ENCODE assay signal across 8 cellular contexts in the genomic region with DNA sequence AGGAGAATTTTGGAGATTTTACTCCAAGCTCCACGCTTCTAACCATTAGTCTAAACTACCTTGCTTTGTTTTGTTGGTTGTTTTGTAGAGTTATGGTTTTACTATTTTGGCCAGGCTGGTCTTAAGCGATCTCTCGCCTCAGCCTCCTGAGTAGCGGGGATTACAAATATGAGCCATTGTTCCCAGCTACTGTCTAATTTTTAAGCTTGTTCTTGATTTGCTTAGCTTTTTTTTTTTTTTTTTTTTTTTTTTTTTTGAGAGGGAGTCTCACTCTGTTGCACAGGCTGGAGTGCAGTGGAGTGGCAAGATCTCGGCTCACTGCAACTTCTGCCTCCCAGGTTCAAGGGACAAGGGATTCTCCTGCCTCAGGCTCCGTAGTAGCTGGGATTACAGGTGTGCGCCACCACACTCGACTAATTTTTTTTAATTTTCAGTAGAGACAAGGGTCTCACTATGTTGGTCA. TPM values are rescaled to one million over a fixed set of nuclear protein-coding genes. Genes with fewer than 3 reads are reported as not detected.
DNase-seq lines count a peak whose midpoint lies in the region; TF ChIP-seq lines count a peak whose summit lies in the region.

No MANE protein-coding gene starts in this region.

- H2BK5ac ChIP-seq in H9 (ENCODE audit: insufficient read length, low read length) = no peak overlapping the region

- H3K18ac ChIP-seq in H9 (ENCODE audit: insufficient read length, low read depth, low read length) = no peak overlapping the region

- CTCF ChIA-PET in CD8-positive, alpha-beta memory T cell (lab: Charles Lee) = interaction anchor here (0.8 to 1.7 kb wide), 8 partner anchors 15 to 205 kb away, joined by 3 to 11 read pairs (median 4); a partner anchor contains a TSS

- WGBS in H9 (ENCODE audit: extremely low coverage, insufficient read length, low lambda C conversion rate) = no CpG with 5 or more reads among the region's 8 CpGs
- WGBS in lower leg skin, 2 donors = 54 to 66% methylated on average over 8 of the region's 8 CpGs

- peak overlapping the region; percentile 26 for H2AFZ ChIP-seq in H9 (ENCODE audit: low read length)

- peaks cover 20% of the 10 kb centered on the region; the same call in 1 of the 2 replicates for H3K79me2 ChIP-seq in H9 (ENCODE audit: insufficient read depth, low read length)

- TF ChIP-seq CTCF in H9 (conservative IDR thresholded peaks at IDR 0.05) (no peak; the same call in 2 of the 3 replicates), fibroblast of pulmonary artery (IDR thresholded peaks at IDR 0.05; ENCODE audit: low read length, missing control alignments) (no peak), lower leg skin (IDR thresholded peaks at IDR 0.05) (no peak)

- no peaks in the 10 kb centered on the region for H3K27me3 ChIP-seq in CD8-positive, alpha-beta memory T cell (ENCODE audit: insufficient read depth, low read length, poor library complexity, severe bottlenecking)
- H3K27me3 ChIP-seq in H9 (ENCODE audit: insufficient read depth, low read length) = no peaks in the 10 kb centered on the region

- no peaks in the 10 kb centered on the region for H3K27me3 Mint-ChIP-seq in CD8-positive, alpha-beta memory T cell
- H3K27me3 Mint-ChIP-seq in H9 (ENCODE audit: low read depth) = no peaks in the 10 kb centered on the region; the same call in 1 of the 2 replicates

- H2BK12ac ChIP-seq in H9 (ENCODE audit: insufficient read length, low read depth, low read length) = no peak overlapping the region

- no peak overlapping the region for H3K23ac ChIP-seq in H9 (ENCODE audit: insufficient read length, low read depth, low read length)

- no peak overlapping the region for H4K91ac ChIP-seq in H9 (ENCODE audit: insufficient read length, low read depth, low read length)

- H2AK5ac ChIP-seq in H9 (ENCODE audit: insufficient read length, low read length) = no peak overlapping the region

- TF ChIP-seq POLR2A in lower leg skin (IDR thresholded peaks at IDR 0.05) = no peak

- no peak overlapping the region for H2BK120ac ChIP-seq in H9 (ENCODE audit: low read depth, low read length, poor library complexity, severe bottlenecking)

- H4K5ac ChIP-seq in H9 (ENCODE audit: insufficient read length, low read depth, low read length) = no peak overlapping the region

- no peak overlapping the region for H2BK15ac ChIP-seq in H9 (ENCODE audit: low read depth, low read length)

- no peak overlapping the region for H2BK20ac ChIP-seq in H9 (ENCODE audit: low read depth, low read length, poor library complexity, severe bottlenecking)

- peak overlapping the region; percentile 96 to 99 (median 96) for H3K4me3 Mint-ChIP-seq in CD8-positive, alpha-beta memory T cell
- H3K4me3 Mint-ChIP-seq in H9 = peak overlapping the region; percentile 97 to 99; a peak in 3 of 5 replicates

- H3K4ac ChIP-seq in H9 (ENCODE audit: low read depth, low read length) = no peak overlapping the region

- no peak for DNase-seq in CD8-positive, alpha-beta memory T cell
- DNase-seq in H9 (no peak), SK-N-MC (ENCODE audit: low read depth, low spot score) (no peak), fibroblast of pulmonary artery (ENCODE audit: low read depth) (peak; percentile 38), lower leg skin (ENCODE audit: low spot score in 2 of 2) (no peak), DMS79 (lab: John Stamatoyannopoulos, UW) (no peak)
- DNase-seq in stimulated activated CD4-positive, alpha-beta T cell treated with anti-CD3 and anti-CD28 coated beads, Interleukin-2, amount 100 ng/mL, for 24 hours = no peak

- H3K9me3 Mint-ChIP-seq in CD8-positive, alpha-beta memory T cell = no peaks in the 10 kb centered on the region
- no peaks in the 10 kb centered on the region for H3K9me3 Mint-ChIP-seq in H9

- H3T11ph ChIP-seq in H9 (ENCODE audit: low read length) = no peak overlapping the region

- H3K23me2 ChIP-seq in H9 (ENCODE audit: insufficient read length, low read depth, low read length, poor library complexity, severe bottlenecking) = peaks cover 5% of the 10 kb centered on the region

- H3K27ac Mint-ChIP-seq in CD8-positive, alpha-beta memory T cell = peak overlapping the region; percentile 93 to 99 (median 98)
- peak overlapping the region; percentile 88 to 99 (median 97); a peak in 4 of 7 replicates for H3K27ac Mint-ChIP-seq in H9

- H4K20me1 ChIP-seq in H9 (ENCODE audit: control insufficient read depth, insufficient read depth, insufficient read length) = no peaks in the 10 kb centered on the region

- POLR2A ChIA-PET in CD8-positive, alpha-beta memory T cell (lab: Charles Lee) = interaction anchor here (0.6 to 1.1 kb wide), 6 partner anchors 12 to 409 kb away, joined by 3 to 6 read pairs (median 4); no protein-coding TSS in a partner anchor

- no peaks in the 10 kb centered on the region for H3K36me3 ChIP-seq in CD8-positive, alpha-beta memory T cell (ENCODE audit: insufficient read depth, low read length)
- H3K36me3 ChIP-seq in SK-N-MC (ENCODE audit: insufficient read depth, low read length) = peaks cover 17% of the 10 kb centered on the region

- no peak overlapping the region for H3K56ac ChIP-seq in H9 (ENCODE audit: insufficient read length, low read depth, low read length)

- H3K4me2 ChIP-seq in H9 (ENCODE audit: insufficient read depth, insufficient read length, low read length) = peak overlapping the region; percentile 72

- peaks cover 0 to 39% (median 0%) of the 10 kb centered on the region in 3 donors for H3K36me3 Mint-ChIP-seq in CD8-positive, alpha-beta memory T cell
- H3K36me3 Mint-ChIP-seq in H9 (ENCODE audit: insufficient read depth in 1 of 3, low read depth in 3 of 3) = peaks cover 5 to 18% (median 14%) of the 10 kb centered on the region in 3 experiments; a peak in 6 of 7 replicates

- H3K4me3 ChIP-seq in CD8-positive, alpha-beta memory T cell (ENCODE audit: low read length) = peak overlapping the region; percentile 95
- H3K4me3 ChIP-seq in SK-N-MC (peak overlapping the region; percentile 93), fibroblast of pulmonary artery (replicated peaks; ENCODE audit: low read depth, low read length) (no peak overlapping the region), skin epidermis (peak overlapping the region in 5 of 7 experiments; percentile 59 to 90 (median 83)), lower leg skin (ENCODE audit: low read depth, poor library complexity, severe bottlenecking) (no peak overlapping the region)

- H3K4me1 ChIP-seq in CD8-positive, alpha-beta memory T cell (ENCODE audit: insufficient read depth, low read length) = peaks cover 20% of the 10 kb centered on the region
- peaks cover 5% of the 10 kb centered on the region; the same call in 1 of the 2 replicates for H3K4me1 ChIP-seq in H9 (ENCODE audit: insufficient read depth, low read length)

- no peak overlapping the region for H4K8ac ChIP-seq in H9 (replicated peaks; ENCODE audit: insufficient read length, low read depth, low read length)

- peaks cover 12% of the 10 kb centered on the region for H3K79me1 ChIP-seq in H9 (ENCODE audit: insufficient read depth, low read depth, low read length, poor library complexity, severe bottlenecking)

- H3K4me1 Mint-ChIP-seq in CD8-positive, alpha-beta memory T cell = peaks cover 33 to 48% (median 44%) of the 10 kb centered on the region in 3 donors
- H3K4me1 Mint-ChIP-seq in H9 = peaks cover 13 to 15% of the 10 kb centered on the region in 2 experiments

- H3K9ac ChIP-seq in H9 (ENCODE audit: extremely low read depth, insufficient read length, low read length) (no peak overlapping the region), SK-N-MC (ENCODE audit: insufficient read length) (peak overlapping the region; percentile 95)

- H3K27ac ChIP-seq in CD8-positive, alpha-beta memory T cell (ENCODE audit: low read depth, low read length) = peak overlapping the region; percentile 94
- H3K27ac ChIP-seq in H9 (ENCODE audit: insufficient read length, low read depth, low read length) (no peak overlapping the region), SK-N-MC (peak overlapping the region; percentile 98), skin epidermis (peak overlapping the region in 18 of 21 experiments; percentile 76 to 98 (median 94))

- intact Hi-C loops in lower leg skin (cut with DNase I; ENCODE audit: low total_unique reads) = no loop called here

- H3K14ac ChIP-seq in H9 (ENCODE audit: insufficient read depth, low read length) = no peak overlapping the region

- no peaks in the 10 kb centered on the region for H3K9me3 ChIP-seq in CD8-positive, alpha-beta memory T cell (ENCODE audit: low read length)
- H3K9me3 ChIP-seq in H9 (ENCODE audit: control insufficient read depth, low read depth, low read length) = no peaks in the 10 kb centered on the region
- H3K9me3 ChIP-seq in SK-N-MC (ENCODE audit: low read depth, low read length) = no peaks in the 10 kb centered on the region

RNA-seq across cellular contexts. Expression of a gene that starts 28.5 kb away (rescaled TPM):
- under 1 TPM; 0.39 to 0.40 TPM for total RNA-seq in CD8-positive, alpha-beta memory T cell
- 0.21 TPM for polyA plus RNA-seq in CD8-positive, alpha-beta memory T cell
- total RNA-seq in H9 (2021) (0.11 and 0.28 TPM in 2 replicates), lower leg skin (not detected)

RNA-seq across cellular contexts. Expression of a gene that starts 39.8 kb away (rescaled TPM):
- 10 to 100 TPM; 48.0 to 48.1 TPM for total RNA-seq in CD8-positive, alpha-beta memory T cell
- polyA plus RNA-seq in CD8-positive, alpha-beta memory T cell = 33.2 TPM
- total RNA-seq in H9 (2021) (40.1 and 41.0 TPM in 2 replicates), lower leg skin (10 to 100 TPM; 14.5 to 36.9 (median 18.4) TPM)

RNA-seq across cellular contexts. Expression of a gene that starts 40.1 kb away (rescaled TPM):
- 10 to 100 TPM; 16.4 to 16.5 TPM for total RNA-seq in CD8-positive, alpha-beta memory T cell
- polyA plus RNA-seq in CD8-positive, alpha-beta memory T cell = 4.3 TPM
- total RNA-seq in H9 (2021) = 19.3 and 22.0 TPM in 2 replicates
- 10 to 100 TPM; 10.1 to 31.1 (median 22.5) TPM for total RNA-seq in lower leg skin

Comparison
In these comparisons a context has a peak if more than half of its experiments do, and no peak if none do; other contexts are left out.
1. H3K4me3 ChIP-seq: peak in CD8-positive, alpha-beta memory T cell (single experiment), SK-N-MC (single experiment) and skin epidermis (5 of 7); none in fibroblast of pulmonary artery (single experiment) and lower leg skin (single experiment).